In the genomic region with DNA sequence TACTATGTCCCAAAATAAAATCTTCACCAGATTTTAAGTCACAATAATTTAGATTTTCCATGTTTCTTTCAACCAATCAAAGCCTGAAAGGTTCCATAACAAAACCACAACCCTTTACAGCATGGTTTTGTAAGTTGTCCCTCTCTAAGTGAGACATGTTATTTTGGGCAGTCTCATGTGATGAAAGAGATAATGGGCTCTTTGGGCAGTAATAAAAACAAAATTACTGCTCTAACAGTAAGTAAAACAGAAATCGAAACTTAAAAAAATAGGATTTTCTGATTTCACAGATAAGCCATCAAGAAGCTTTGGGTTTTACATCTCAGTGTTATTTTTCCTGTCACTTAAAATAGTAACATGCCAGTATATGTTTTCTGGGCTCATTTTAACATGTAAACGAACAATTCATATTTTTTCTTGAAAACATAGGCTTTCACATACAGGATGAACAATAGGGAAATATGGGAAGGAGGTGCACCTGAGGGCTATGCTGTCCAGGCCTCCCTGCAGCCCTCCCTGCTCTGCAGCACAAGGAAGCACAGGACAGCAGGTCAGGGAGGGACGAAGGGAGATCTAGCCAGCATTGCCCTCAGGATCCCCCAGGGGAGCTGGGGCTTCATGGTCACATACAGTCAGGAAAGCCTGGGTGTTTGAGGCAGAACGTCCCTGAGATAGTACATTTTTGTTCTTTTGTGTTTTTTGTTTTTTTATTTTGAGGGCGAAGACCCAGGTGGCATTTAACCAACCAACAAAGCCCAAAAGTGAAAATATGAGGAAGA, we compare ENCODE assay signal across 1 cellular context.
TF ChIP-seq lines count a peak whose summit lies in the region.

No MANE protein-coding gene starts in this region.

TF ChIP-seq in H1, 55 proteins besides CTCF, POLR2A, EP300 and RAD21 (continued from another document):
- no peak for TF ChIP-seq EGR1 (IDR thresholded peaks at IDR 0.05; ENCODE audit: borderline replicate concordance, low read depth, low read length)
- TF ChIP-seq CTBP2 (IDR thresholded peaks at IDR 0.05; ENCODE audit: borderline replicate concordance, insufficient read depth, insufficient read length, low read length) = no peak
- no peak for TF ChIP-seq CREB1 (IDR thresholded peaks at IDR 0.05)
- TF ChIP-seq KDM4A (IDR thresholded peaks at IDR 0.05; ENCODE audit: low read depth, low read length, severe bottlenecking) = no peak
- TF ChIP-seq TEAD4 (IDR thresholded peaks at IDR 0.05; ENCODE audit: low read depth, low read length) = no peak
- TF ChIP-seq SP2 (IDR thresholded peaks at IDR 0.05; ENCODE audit: low read length) = no peak
